In the genomic region with DNA sequence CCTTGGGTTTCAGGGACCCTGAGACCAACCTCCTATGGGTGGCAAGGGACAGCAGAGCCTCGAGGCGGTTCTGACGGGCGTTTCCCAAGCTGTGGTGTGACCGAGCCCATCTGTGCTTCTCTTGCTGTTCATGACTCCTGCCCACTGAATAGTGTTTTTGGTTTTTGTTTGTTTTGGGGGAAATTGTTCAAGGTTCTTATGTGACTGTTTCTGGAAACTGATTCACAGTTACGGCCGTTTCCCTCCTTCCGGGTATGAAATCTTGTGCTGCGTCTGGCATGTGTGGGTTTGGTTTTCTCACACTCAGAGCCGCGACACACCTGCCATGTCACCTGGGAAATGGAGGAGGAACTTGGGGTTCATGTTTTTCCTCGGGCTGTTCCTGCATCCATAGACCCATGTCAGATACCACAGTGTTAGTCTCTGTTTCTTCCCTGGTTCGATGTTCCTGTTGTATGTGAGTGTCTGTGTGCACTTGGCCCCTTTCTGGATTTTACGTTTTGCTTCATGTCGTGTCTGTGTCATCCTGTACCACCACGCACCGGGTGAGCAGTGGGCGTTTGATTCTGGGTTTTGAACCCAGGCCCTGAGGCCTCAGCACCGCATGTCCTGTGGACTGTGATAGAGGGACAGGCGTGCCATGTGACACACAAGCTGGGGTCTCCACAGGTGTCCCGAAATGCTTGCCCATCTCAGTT, we compare ENCODE assay signal across 1 cellular context.
A peak's percentile ranks its signal among the peaks of the same experiment; 100 is the strongest.
TF ChIP-seq lines count a peak whose summit lies in the region.

No MANE protein-coding gene starts in this region.

TF ChIP-seq in HEK293, 187 proteins besides CTCF, POLR2A, EP300 and RAD21:
- TF ChIP-seq SCRT1 (tag by site-specific recombination; IDR thresholded peaks at IDR 0.05; ENCODE audit: borderline replicate concordance) (0 out of 2 replicates have a peak, but pooled peaks have one; percentile 17), ZNF221 (tag by site-specific recombination; IDR thresholded peaks at IDR 0.05; ENCODE audit: borderline replicate concordance) (no peak)
